21 cellular contexts compared by ENCODE assay signal in the genomic region with DNA sequence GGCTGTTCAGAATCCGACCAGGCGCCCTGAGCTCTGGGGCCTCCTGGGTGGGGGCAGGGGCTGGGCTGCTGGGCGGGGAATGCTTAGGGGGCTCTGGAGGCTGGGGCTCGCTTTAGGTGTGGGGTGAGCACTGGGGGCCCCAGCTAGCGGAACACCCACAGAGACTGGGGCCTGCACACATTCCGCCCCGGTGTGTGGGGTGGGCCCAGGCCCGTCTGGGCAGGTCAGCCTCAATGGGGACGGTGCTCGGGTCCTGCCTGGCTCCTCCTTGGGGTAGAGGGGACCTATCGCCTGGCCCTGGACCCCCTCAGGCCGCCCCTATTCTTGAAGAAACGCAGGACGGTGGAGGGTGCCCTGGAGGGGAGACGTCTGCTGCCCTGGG.
DNase-seq lines count a peak whose midpoint lies in the region; ATAC-seq and TF ChIP-seq lines count a peak whose summit lies in the region.
"Had no signal": no experiment of that assay in that cellular context is flagged by ENCODE, and none has a peak within 500 bp of the region (broad histone marks: within the 10 kb centered on the region; RNA-seq: fewer than 3 reads in every experiment).

No MANE protein-coding gene starts in this region.

- no peak for ATAC-seq in Right ventricle myocardium inferior
- no peak for ATAC-seq in activated B cell treated with CpG ODN at 0.5 μM for 24 hours (ENCODE audit: low read depth)
- ATAC-seq: left colon had no signal

- no peaks in the 10 kb centered on the region for H3K27me3 Mint-ChIP-seq in activated B cell treated with CpG ODN at 0.5 μM for 24 hours
- H3K27me3 Mint-ChIP-seq: activated naive CD8-positive, alpha-beta T cell had no signal

- no peaks in the 10 kb centered on the region for H3K36me3 ChIP-seq in right atrium auricular region
- H3K36me3 ChIP-seq in uterus = no peaks in the 10 kb centered on the region
- no peaks in the 10 kb centered on the region for H3K36me3 ChIP-seq in effector memory CD4-positive, alpha-beta T cell (ENCODE audit: control insufficient read depth, insufficient read depth, low read length)

- H3K36me3 Mint-ChIP-seq in activated B cell treated with CpG ODN at 0.5 μM for 24 hours (ENCODE audit: low read depth) = no peaks in the 10 kb centered on the region
- H3K36me3 Mint-ChIP-seq: activated naive CD8-positive, alpha-beta T cell; CD4-positive, CD25-positive, alpha-beta regulatory T cell had no signal

- H3K4me1 ChIP-seq in right atrium auricular region (no peaks in the 10 kb centered on the region), uterus (no peaks in the 10 kb centered on the region)
- H3K4me1 ChIP-seq in effector memory CD4-positive, alpha-beta T cell (ENCODE audit: control insufficient read depth, insufficient read depth, low read length, poor library complexity, severe bottlenecking) = no peaks in the 10 kb centered on the region

- TF ChIP-seq CTCF in right atrium auricular region (IDR thresholded peaks at IDR 0.05) = no peak
- no peak for TF ChIP-seq CTCF in activated B cell treated with CpG ODN at 0.5 μM for 24 hours (IDR thresholded peaks at IDR 0.05)
- no peak for TF ChIP-seq CTCF in uterus (IDR thresholded peaks at IDR 0.05)

- H3K9me3 Mint-ChIP-seq in activated B cell treated with CpG ODN at 0.5 μM for 24 hours = no peaks in the 10 kb centered on the region
- H3K9me3 Mint-ChIP-seq: activated CD4-positive, alpha-beta T cell treated with anti-CD3 and anti-CD28 coated beads, Interleukin-2, amount 10 ng/mL, durations not matched to agents 7 days and 5 days; activated T-cell treated with anti-CD3 and anti-CD28 coated beads, Interleukin-2, amount 50 U/mL, for 24 hours; CD4-positive, CD25-positive, alpha-beta regulatory T cell had no signal

- no peaks in the 10 kb centered on the region for H3K27me3 ChIP-seq in right atrium auricular region
- no peaks in the 10 kb centered on the region for H3K27me3 ChIP-seq in uterus
- H3K27me3 ChIP-seq in effector memory CD4-positive, alpha-beta T cell (replicated peaks; ENCODE audit: control insufficient read depth, insufficient read depth, low read length, poor library complexity, severe bottlenecking) = no peaks in the 10 kb centered on the region

- no peak overlapping the region for H3K27ac Mint-ChIP-seq in activated B cell treated with CpG ODN at 0.5 μM for 24 hours
- H3K27ac Mint-ChIP-seq: activated CD4-positive, alpha-beta T cell treated with anti-CD3 and anti-CD28 coated beads, Interleukin-2, amount 10 ng/mL, durations not matched to agents 7 days and 5 days; activated naive CD8-positive, alpha-beta T cell; activated T-cell treated with anti-CD3 and anti-CD28 coated beads, Interleukin-2, amount 50 U/mL, for 24 hours had no signal

- peak; percentile 3 for DNase-seq in Right ventricle myocardium inferior (ENCODE audit: missing footprints)
- no peak for DNase-seq in right atrium auricular region (ENCODE audit: low spot score)
- DNase-seq in activated B cell treated with CpG ODN at 0.5 μM for 24 hours = no peak
- peak; percentile 77 for DNase-seq in mesenteric fat pad (ENCODE audit: low spot score)
- peak; percentile 2 to 9 for DNase-seq in uterus
- no peak for DNase-seq in NCI-H1694 treated with DMSO at 0.1 percent for 48 hours (lab: John Stamatoyannopoulos, UW)
- no peak for DNase-seq in effector memory CD4-positive, alpha-beta T cell
- DNase-seq in effector CD8-positive, alpha-beta T cell (lab: John Stamatoyannopoulos, UW) = no peak
- DNase-seq: activated CD4-positive, alpha-beta T cell treated with anti-CD3 and anti-CD28 coated beads, Interleukin-2, amount 10 ng/mL, durations not matched to agents 7 days and 5 days; CD4-positive, CD25-positive, alpha-beta regulatory T cell; DMS53; GM23248; IMR-90; MM.1S; NCI-H1436 treated with DMSO at 0.1 percent for 48 hours; NCI-H2171; NCI-H526 treated with DMSO at 0.1 percent for 48 hours; stimulated activated CD4-positive, alpha-beta T cell treated with anti-CD3 and anti-CD28 coated beads, Interleukin-15, amount 100 ng/mL, for 24 hours had no signal

- CTCF ChIA-PET in activated B cell treated with CpG ODN at 0.5 μM for 24 hours (lab: Charles Lee) = no interaction called here

- peak overlapping the region; percentile 67 for H3K4me3 Mint-ChIP-seq in activated B cell treated with CpG ODN at 0.5 μM for 24 hours
- H3K4me3 Mint-ChIP-seq: activated CD4-positive, alpha-beta T cell treated with anti-CD3 and anti-CD28 coated beads, Interleukin-2, amount 10 ng/mL, durations not matched to agents 7 days and 5 days; activated naive CD8-positive, alpha-beta T cell; activated T-cell treated with anti-CD3 and anti-CD28 coated beads, Interleukin-2, amount 50 U/mL, for 24 hours; CD4-positive, CD25-positive, alpha-beta regulatory T cell had no signal

- H3K4me1 Mint-ChIP-seq in activated B cell treated with CpG ODN at 0.5 μM for 24 hours = peaks cover 9% of the 10 kb centered on the region

- intact Hi-C loops in Right ventricle myocardium inferior (cut with DNase I) = no loop called here
- intact Hi-C loops in activated B cell treated with CpG ODN at 0.5 μM for 24 hours (cut with micrococcal nuclease) = no loop called here
- intact Hi-C loops in uterus (cut with DNase I; ENCODE audit: low total_unique reads) = no loop called here

- TF ChIP-seq POLR2A in uterus (IDR thresholded peaks at IDR 0.05) = no peak

- POLR2A ChIA-PET in activated B cell treated with CpG ODN at 0.5 μM for 24 hours (lab: Charles Lee) = interaction anchor here (6.2 kb wide), 1 partner anchor 31 kb away, joined by 93 read pairs; no protein-coding TSS in a partner anchor

- H3K9me3 ChIP-seq in right atrium auricular region (no peaks in the 10 kb centered on the region), uterus (no peaks in the 10 kb centered on the region)
- no peaks in the 10 kb centered on the region for H3K9me3 ChIP-seq in effector memory CD4-positive, alpha-beta T cell (ENCODE audit: control insufficient read depth, low read length)

- H3K4me3 ChIP-seq in right atrium auricular region (no peak overlapping the region), uterus (no peak overlapping the region)
- H3K4me3 ChIP-seq in effector memory CD4-positive, alpha-beta T cell (ENCODE audit: insufficient read depth, low read depth, low read length, poor library complexity, severe bottlenecking) = no peak overlapping the region
- H3K4me3 ChIP-seq: GM23248 had no signal

- no peak overlapping the region for H3K27ac ChIP-seq in right atrium auricular region
- H3K27ac ChIP-seq in uterus = no peak overlapping the region
- H3K27ac ChIP-seq in effector memory CD4-positive, alpha-beta T cell (ENCODE audit: insufficient read depth, low read length, poor library complexity, severe bottlenecking) = no peak overlapping the region
- H3K27ac ChIP-seq: GM23248 had no signal

Comparison
In these comparisons a context has a peak if more than half of its experiments do, and no peak if none do; other contexts are left out.
1. DNase-seq: peak in Right ventricle myocardium inferior (single experiment), mesenteric fat pad (single experiment) and uterus (2 of 2); none in right atrium auricular region (single experiment), activated B cell treated with CpG ODN at 0.5 μM for 24 hours (single experiment), NCI-H1694 treated with DMSO at 0.1 percent for 48 hours (single experiment), effector memory CD4-positive, alpha-beta T cell (0 of 3) and effector CD8-positive, alpha-beta T cell (single experiment).